8 cellular contexts compared by ENCODE assay signal in the genomic region with DNA sequence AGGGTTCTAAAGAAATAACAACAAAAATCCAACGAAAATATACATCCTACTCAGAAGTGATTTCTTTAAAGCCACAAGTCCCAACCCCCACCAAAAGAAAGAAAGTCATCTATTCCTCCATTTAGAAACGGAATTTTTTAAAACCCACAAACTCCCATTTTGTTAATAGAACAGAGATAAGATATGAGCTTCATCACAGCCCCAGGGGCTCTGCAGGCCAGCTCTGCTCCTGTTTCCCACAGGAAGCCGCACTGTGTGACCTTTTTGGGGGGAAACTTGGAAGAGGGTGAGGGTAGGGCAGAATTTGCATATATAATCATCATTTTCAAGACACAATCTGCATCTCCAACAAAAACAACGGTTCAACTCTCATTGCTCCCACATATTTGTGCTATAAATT. TPM values are rescaled to one million over a fixed set of nuclear protein-coding genes. Genes with fewer than 3 reads are reported as not detected.
DNase-seq lines count a peak whose midpoint lies in the region; ATAC-seq and TF ChIP-seq lines count a peak whose summit lies in the region.

No MANE protein-coding gene starts in this region.

- ATAC-seq in HG02981 (IDR thresholded peaks at IDR 0.05; ENCODE audit: unreplicated experiment) (no peak), HG03354 (IDR thresholded peaks at IDR 0.05; ENCODE audit: poor library complexity, severe bottlenecking, unreplicated experiment) (no peak)

- peak overlapping the region in 1 of 2 donors; percentile 68 for H3K9ac ChIP-seq in mucosa of rectum (ENCODE audit: low read depth in 1 of 2, low read length in 2 of 2)

- H3K4me3 Mint-ChIP-seq in IgD-negative memory B cell, result peak overlapping the region; percentile 89 to 98 (median 94)

- H3K27ac ChIP-seq in brain microvascular endothelial cell, result peak overlapping the region; percentile 41
- peak overlapping the region in 1 of 2 donors; percentile 47 for H3K27ac ChIP-seq in mucosa of rectum (ENCODE audit: low read depth in 2 of 2, low read length in 2 of 2)

- H3K4me1 ChIP-seq in mucosa of rectum (ENCODE audit: control insufficient read depth in 2 of 2, insufficient read depth in 2 of 2, low read length in 2 of 2), result peaks cover 56 to 73% of the 10 kb centered on the region in 2 donors

- in situ Hi-C loops in brain microvascular endothelial cell (cut with HindIII; ENCODE audit: low pct_ligation_motif_present, low sequenced_read_pairs), result no loop called here

- H3K27me3 ChIP-seq in brain microvascular endothelial cell (replicated peaks), result no peaks in the 10 kb centered on the region
- H3K27me3 ChIP-seq in mucosa of rectum (ENCODE audit: control insufficient read depth in 2 of 2, insufficient read depth in 2 of 2, low read length in 2 of 2), result no peaks in the 10 kb centered on the region

- TF ChIP-seq CTCF in AG10803 (conservative IDR thresholded peaks at IDR 0.05; ENCODE audit: low read length) (no peak), brain microvascular endothelial cell (IDR thresholded peaks at IDR 0.05; ENCODE audit: low read depth, low read length, missing control alignments) (no peak)

- H3K9me3 Mint-ChIP-seq in IgD-negative memory B cell, result no peaks in the 10 kb centered on the region

- H3K27ac Mint-ChIP-seq in IgD-negative memory B cell, result peak overlapping the region; percentile 69 to 95 (median 89)

- no peaks in the 10 kb centered on the region for H3K9me3 ChIP-seq in mucosa of rectum (ENCODE audit: control insufficient read depth in 2 of 2, low read length in 2 of 2)

- no peaks in the 10 kb centered on the region for H3K36me3 ChIP-seq in brain microvascular endothelial cell (replicated peaks)
- H3K36me3 ChIP-seq in mucosa of rectum (ENCODE audit: control insufficient read depth in 2 of 2, insufficient read depth in 2 of 2, low read length in 2 of 2), result peaks cover 0 to 4% of the 10 kb centered on the region in 2 donors

- H3K4me1 Mint-ChIP-seq in IgD-negative memory B cell, result peaks cover 37 to 54% (median 52%) of the 10 kb centered on the region in 3 donors

- H3K4me3 ChIP-seq in AG10803 (ENCODE audit: low read length) (peak overlapping the region; percentile 57), brain microvascular endothelial cell (ENCODE audit: low read depth, low read length) (peak overlapping the region; percentile 72), mucosa of rectum (ENCODE audit: low read length in 2 of 2) (peak overlapping the region; percentile 65 to 90)

- H3K36me3 Mint-ChIP-seq in IgD-negative memory B cell, result peaks cover 3% of the 10 kb centered on the region

- no peak for DNase-seq in AG10803 (ENCODE audit: low read depth)
- no peak for DNase-seq in brain microvascular endothelial cell
- DNase-seq in iPS-NIHi11 (ENCODE audit: low spot score), result no peak
- no peak for DNase-seq in mesenteric fat pad (ENCODE audit: low spot score)

- no peaks in the 10 kb centered on the region for H3K27me3 Mint-ChIP-seq in IgD-negative memory B cell

RNA-seq across cellular contexts. Expression of gene FBXL14, which starts 2.8 kb away (rescaled TPM):
- polyA plus RNA-seq in IgD-negative memory B cell, result 20.5 TPM
- total RNA-seq in mesenteric fat pad, result 8.4 TPM

RNA-seq across cellular contexts. Expression of gene WNT5B, which starts 37.5 kb away (rescaled TPM):
- 0.33 TPM for polyA plus RNA-seq in IgD-negative memory B cell
- 2.3 TPM for total RNA-seq in mesenteric fat pad
